ENCODE assay signal across 12 cellular contexts in the genomic region with DNA sequence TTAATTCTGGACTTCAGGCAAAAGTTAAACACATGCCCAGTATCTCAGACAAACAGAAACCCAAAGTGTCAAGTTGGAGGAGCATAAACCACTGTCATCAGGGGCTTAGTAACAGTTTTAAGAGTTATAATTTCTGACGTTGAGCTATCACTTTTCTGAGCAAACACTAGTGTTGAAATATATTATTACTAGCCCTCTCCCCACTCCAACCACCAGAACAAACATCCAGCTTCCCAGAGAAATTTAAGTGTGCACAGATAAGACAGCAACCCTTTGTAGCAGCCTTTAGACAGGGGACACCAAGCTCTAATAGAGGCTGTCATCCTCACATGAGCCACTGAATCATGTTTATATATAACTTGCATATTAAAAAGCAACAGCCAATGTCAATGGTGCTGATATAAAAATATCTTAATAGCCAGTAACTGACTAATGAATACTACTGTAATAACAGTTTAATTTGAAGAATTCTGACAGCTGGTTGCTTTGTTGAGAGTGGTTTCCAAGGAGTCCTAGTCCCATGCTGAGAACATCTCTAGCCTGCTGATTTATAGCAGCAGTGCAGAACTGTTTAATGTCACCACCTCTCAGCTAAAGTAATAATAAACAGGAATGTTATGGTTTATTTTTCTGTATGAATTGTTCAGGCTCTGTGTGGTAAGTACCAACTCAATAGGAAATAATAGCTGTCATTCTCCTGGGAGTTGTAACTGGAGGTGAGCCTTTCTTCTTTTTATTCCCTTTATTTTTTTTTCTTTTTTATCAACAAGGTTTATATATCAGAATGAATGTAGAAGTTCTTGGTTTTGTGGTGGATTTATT.
DNase-seq lines count a peak whose midpoint lies in the region; ATAC-seq and TF ChIP-seq lines count a peak whose summit lies in the region.
"Had no signal": no experiment of that assay in that cellular context is flagged by ENCODE, and none has a peak within 500 bp of the region (broad histone marks: within the 10 kb centered on the region; RNA-seq: fewer than 3 reads in every experiment).

No MANE protein-coding gene starts in this region.

- no peaks in the 10 kb centered on the region for H3K4me1 ChIP-seq in suprapubic skin

- ATAC-seq in SK-N-SH treated with all-trans-retinoic acid at 6 μM for 48 hours, result peak; percentile 45
- ATAC-seq in HG02938 (IDR thresholded peaks at IDR 0.05; ENCODE audit: unreplicated experiment), result no peak
- ATAC-seq: left lobe of liver had no signal

- no peak for TF ChIP-seq EP300 in suprapubic skin (IDR thresholded peaks at IDR 0.05)

- H3K27me3 ChIP-seq in suprapubic skin, result no peaks in the 10 kb centered on the region
- H3K27me3 ChIP-seq: BLaER1 had no signal

- no peak for TF ChIP-seq CTCF in suprapubic skin (IDR thresholded peaks at IDR 0.05)

- TF ChIP-seq POLR2A in suprapubic skin (IDR thresholded peaks at IDR 0.05), result no peak

- no peaks in the 10 kb centered on the region for H3K9me3 ChIP-seq in suprapubic skin
- H3K9me3 ChIP-seq: BLaER1 had no signal

- WGBS in suprapubic skin, result 48% methylated on average over 1 of the region's 1 CpG

- no peak overlapping the region for H3K27ac ChIP-seq in suprapubic skin
- H3K27ac ChIP-seq: BLaER1, parathyroid adenoma had no signal

- intact Hi-C loops in head of caudate nucleus (cut with DNase I), result no loop called here

- peak; percentile 6 for DNase-seq in DMS79 (lab: John Stamatoyannopoulos, UW)
- peak; percentile 30 for DNase-seq in NCI-H1694 (lab: John Stamatoyannopoulos, UW)
- peak; percentile 57 for DNase-seq in left kidney (ENCODE audit: low read depth, low spot score)
- no peak for DNase-seq in suprapubic skin (ENCODE audit: low spot score in 2 of 2)
- DNase-seq in head of caudate nucleus, result no peak
- DNase-seq in GM19240 (ENCODE audit: insufficient read length, low spot score), result no peak
- DNase-seq: activated naive CD4-positive, alpha-beta T cell had no signal

- no peaks in the 10 kb centered on the region for H3K36me3 ChIP-seq in suprapubic skin
- H3K36me3 ChIP-seq: BLaER1 had no signal

- no peak overlapping the region for H3K4me3 ChIP-seq in suprapubic skin
- H3K4me3 ChIP-seq: BLaER1 had no signal

TF ChIP-seq in SK-N-SH treated with all-trans-retinoic acid at 6 μM for 48 hours, 23 proteins besides CTCF, POLR2A, EP300 and RAD21:
- TF ChIP-seq, protein P1, sequence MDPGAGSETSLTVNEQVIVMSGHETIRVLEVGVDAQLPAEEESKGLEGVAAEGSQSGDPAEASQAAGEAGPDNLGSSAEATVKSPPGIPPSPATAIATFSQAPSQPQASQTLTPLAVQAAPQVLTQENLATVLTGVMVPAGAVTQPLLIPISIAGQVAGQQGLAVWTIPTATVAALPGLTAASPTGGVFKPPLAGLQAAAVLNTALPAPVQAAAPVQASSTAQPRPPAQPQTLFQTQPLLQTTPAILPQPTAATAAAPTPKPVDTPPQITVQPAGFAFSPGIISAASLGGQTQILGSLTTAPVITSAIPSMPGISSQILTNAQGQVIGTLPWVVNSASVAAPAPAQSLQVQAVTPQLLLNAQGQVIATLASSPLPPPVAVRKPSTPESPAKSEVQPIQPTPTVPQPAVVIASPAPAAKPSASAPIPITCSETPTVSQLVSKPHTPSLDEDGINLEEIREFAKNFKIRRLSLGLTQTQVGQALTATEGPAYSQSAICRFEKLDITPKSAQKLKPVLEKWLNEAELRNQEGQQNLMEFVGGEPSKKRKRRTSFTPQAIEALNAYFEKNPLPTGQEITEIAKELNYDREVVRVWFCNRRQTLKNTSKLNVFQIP (CRISPR knock-in tag; IDR thresholded peaks at IDR 0.05; ENCODE audit: borderline replicate concordance, low read depth), result no peak
- TF ChIP-seq ZNF70 (CRISPR knock-in tag; IDR thresholded peaks at IDR 0.05) (no peak), ISL1 (CRISPR knock-in tag; IDR thresholded peaks at IDR 0.05) (peak; percentile 64)

Comparison
In these comparisons a context has a peak if more than half of its experiments do, and no peak if none do; other contexts are left out.
1. DNase-seq: peak in DMS79 (single experiment), NCI-H1694 (single experiment) and left kidney (single experiment); none in suprapubic skin (0 of 2), head of caudate nucleus (0 of 42) and GM19240 (single experiment).